8 cellular contexts compared by ENCODE assay signal in genomic region chr6:26158581-26159416, GRCh38.
DNase-seq lines count a peak whose midpoint lies in the region; ATAC-seq, FAIRE-seq and TF ChIP-seq lines count a peak whose summit lies in the region.

No MANE protein-coding gene starts in this region.

- DNase-seq in Calu3 (peak; percentile 54), SK-N-DZ (ENCODE audit: low spot score) (peak; percentile 46), adrenal gland (peak; percentile 63 to 88 (median 78)), left ventricle myocardium superior (peak; percentile 71), urothelium cell line (ENCODE audit: low spot score) (no peak)

- peaks cover 92% of the 10 kb centered on the region for H3K36me3 Mint-ChIP-seq in Calu3 (ENCODE audit: insufficient read depth, unreplicated experiment)

- H3K27me3 ChIP-seq in HUES64 (ENCODE audit: insufficient read depth, low read length) (no peaks in the 10 kb centered on the region), adrenal gland (no peaks in the 10 kb centered on the region), rectal smooth muscle tissue (ENCODE audit: control insufficient read depth, insufficient read depth, low read length) (no peaks in the 10 kb centered on the region)

- H3K4me3 ChIP-seq in HUES64 (ENCODE audit: low read length) (peak overlapping the region; percentile 94), adrenal gland (peak overlapping the region in 3 of 4 donors; percentile 40 to 72 (median 41)), rectal smooth muscle tissue (ENCODE audit: low read length) (peak overlapping the region; percentile 92)

- peaks cover 51% of the 10 kb centered on the region for H3K4me1 Mint-ChIP-seq in Calu3 (ENCODE audit: low read depth, unreplicated experiment)

- CTCF ChIA-PET in Calu3 (lab: Charles Lee): interaction anchor here (0.7 to 3.6 kb wide), 12 partner anchors 14 to 137 kb away, joined by 3 to 17 read pairs (median 6); a partner anchor contains a TSS

- BruUV-seq in Calu3 (replicated peaks; lab: Mats Ljungman, UMichigan): no TSS peak

- H3K9ac ChIP-seq in HUES64 (ENCODE audit: low read depth, low read length): peak overlapping the region; percentile 86
- peak overlapping the region; percentile 71 for H3K9ac ChIP-seq in rectal smooth muscle tissue (ENCODE audit: low read length)

- intact Hi-C loops in Calu3 (cut with micrococcal nuclease; ENCODE audit: unreplicated experiment) (loop anchor here (2.0 kb wide), 2 partner anchors 14 to 40 kb away; a partner anchor contains a TSS), adrenal gland (cut with DNase I) (no loop called here), left ventricle myocardium superior (cut with micrococcal nuclease) (no loop called here)

- ATAC-seq in left ventricle myocardium superior (peak; percentile 36), HG02623 (IDR thresholded peaks at IDR 0.05; ENCODE audit: unreplicated experiment) (no peak)

- H3K4me3 Mint-ChIP-seq in Calu3 (ENCODE audit: low read depth, unreplicated experiment): peak overlapping the region; percentile 85

- WGBS in HUES64: under 1% methylated on average over 21 of the region's 22 CpGs
- 0% methylated on average over 22 of the region's 22 CpGs for WGBS in adrenal gland, 4 donors

- peak overlapping the region; percentile 100 for H3K27ac Mint-ChIP-seq in Calu3 (ENCODE audit: unreplicated experiment)

- H3K36me3 ChIP-seq in HUES64 (ENCODE audit: insufficient read depth, low read length) (no peaks in the 10 kb centered on the region), adrenal gland (replicated peaks in 1 of 2) (no peaks in the 10 kb centered on the region), rectal smooth muscle tissue (ENCODE audit: control insufficient read depth, insufficient read depth, low read length) (no peaks in the 10 kb centered on the region)

- TF ChIP-seq POLR2A in adrenal gland (IDR thresholded peaks at IDR 0.05): peak in 1 of 2 donors; percentile 81

- H3K9me3 ChIP-seq in HUES64 (ENCODE audit: insufficient read depth, low read depth, low read length) (no peaks in the 10 kb centered on the region), adrenal gland (replicated peaks in 1 of 3) (no peaks in the 10 kb centered on the region)

- FAIRE-seq in urothelium cell line (lab: Jason Lieb, UNC): no peak

- H3K27me3 Mint-ChIP-seq in Calu3 (ENCODE audit: unreplicated experiment): peaks cover 17% of the 10 kb centered on the region

- H3K27ac ChIP-seq in HUES64 (ENCODE audit: low read depth, low read length) (peak overlapping the region; percentile 88), adrenal gland (peak overlapping the region; percentile 88 to 97 (median 94)), rectal smooth muscle tissue (ENCODE audit: low read depth, low read length) (peak overlapping the region; percentile 97)

- peaks cover 8% of the 10 kb centered on the region; the same call in 1 of the 2 replicates for H3K4me1 ChIP-seq in HUES64 (ENCODE audit: insufficient read depth, low read length)
- peaks cover 6 to 13% of the 10 kb centered on the region in 2 donors for H3K4me1 ChIP-seq in adrenal gland (replicated peaks in 1 of 2)
- no peaks in the 10 kb centered on the region for H3K4me1 ChIP-seq in rectal smooth muscle tissue (ENCODE audit: control insufficient read depth, insufficient read depth, low read length)

- H3K9me3 Mint-ChIP-seq in Calu3 (ENCODE audit: low read depth, unreplicated experiment): no peaks in the 10 kb centered on the region

- TF ChIP-seq CTCF in Calu3 (IDR thresholded peaks at IDR 0.05; ENCODE audit: unreplicated experiment) (no peak), adrenal gland (IDR thresholded peaks at IDR 0.05) (no peak)

Comparison
In these comparisons a context has a peak if more than half of its experiments do, and no peak if none do; other contexts are left out.
1. H3K4me3 ChIP-seq: peak in every context shown above with its lines; median percentile 94 in HUES64; 92 in rectal smooth muscle tissue; 41 in adrenal gland.